Comparison of ENCODE assay signal across 8 cellular contexts in the genomic region with DNA sequence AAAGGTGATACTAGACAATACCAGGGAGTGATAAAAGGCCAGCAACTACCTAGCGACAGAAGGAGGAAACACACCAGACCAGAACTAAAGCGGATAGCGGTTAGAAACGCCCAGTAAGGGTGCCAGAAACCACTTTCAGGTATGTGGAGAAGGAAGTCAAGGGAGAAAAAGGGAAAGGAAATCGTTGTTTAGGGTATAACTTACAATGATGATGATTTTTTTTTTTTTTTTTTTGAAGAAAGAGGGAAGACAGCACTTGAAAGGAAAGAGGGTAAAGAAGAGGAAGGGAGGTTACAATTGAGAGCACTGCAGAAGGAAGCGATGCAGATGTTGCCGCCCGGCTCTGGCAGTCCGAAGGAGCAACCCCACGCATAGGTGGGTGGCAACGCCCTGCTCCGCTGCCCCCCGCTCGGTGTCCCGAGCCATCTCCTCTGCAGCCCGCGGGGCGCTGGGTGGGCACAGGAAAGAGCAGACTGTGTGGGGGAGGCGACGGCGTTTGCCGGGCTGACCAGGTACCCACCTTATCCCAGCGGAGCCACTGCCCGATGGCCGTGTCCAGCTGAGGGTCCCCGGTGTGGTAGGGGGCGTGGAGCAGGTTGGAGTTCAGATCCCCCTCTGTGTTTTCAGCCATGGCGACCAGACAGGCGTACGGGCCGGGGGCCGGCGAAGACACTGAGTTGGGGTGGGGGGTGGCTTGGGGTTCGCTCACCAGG. TPM values are rescaled to one million over a fixed set of nuclear protein-coding genes. Genes with fewer than 3 reads are reported as not detected.
A peak's percentile ranks its signal among the peaks of the same experiment; 100 is the strongest.
DNase-seq lines count a peak whose midpoint lies in the region; ATAC-seq and TF ChIP-seq lines count a peak whose summit lies in the region.

No MANE protein-coding gene starts in this region.

- peak overlapping the region; percentile 97 for H3K4me3 Mint-ChIP-seq in activated naive CD4-positive, alpha-beta T cell treated with anti-CD3 and anti-CD28 coated beads, Interleukin-2, amount 50 U/mL, for 24 hours

- no peak for TF ChIP-seq CTCF in GM13976 (IDR thresholded peaks at IDR 0.05; ENCODE audit: borderline replicate concordance, control extremely low read depth, extremely low read depth, insufficient read depth, missing control alignments)
- no peak for TF ChIP-seq CTCF in Panc1 (IDR thresholded peaks at IDR 0.05)
- peak in 1 of 4 experiments; percentile 19 for TF ChIP-seq CTCF in prostate gland (IDR thresholded peaks at IDR 0.05)

- intact Hi-C loops in Panc1 (cut with micrococcal nuclease; ENCODE audit: unreplicated experiment): no loop called here
- intact Hi-C loops in left cardiac atrium (cut with DNase I): no loop called here
- intact Hi-C loops in prostate gland (cut with DNase I): loop anchor here (5.0 kb wide), 1 partner anchor 140 kb away; no protein-coding TSS in a partner anchor

- POLR2A ChIA-PET in Panc1 (lab: Charles Lee): interaction anchor here (1.2 kb wide), 1 partner anchor 25 kb away, joined by 4 read pairs; no protein-coding TSS in a partner anchor

- H3K4me1 Mint-ChIP-seq in activated naive CD4-positive, alpha-beta T cell treated with anti-CD3 and anti-CD28 coated beads, Interleukin-2, amount 50 U/mL, for 24 hours: peaks cover 51% of the 10 kb centered on the region

- H3K4me3 ChIP-seq in Panc1 (ENCODE audit: low read depth in 2 of 2, low read length in 2 of 2) (peak overlapping the region; percentile 54 to 65), prostate gland (peak overlapping the region; percentile 75 to 90)

- H3K27ac ChIP-seq in Panc1 (ENCODE audit: low read length) (peak overlapping the region; percentile 71), prostate gland (peak overlapping the region; percentile 88 to 91)

- H3K9me3 ChIP-seq in Panc1 (ENCODE audit: control insufficient read depth, insufficient read depth, low read depth, low read length): no peaks in the 10 kb centered on the region
- no peaks in the 10 kb centered on the region for H3K9me3 ChIP-seq in prostate gland

- peaks cover 13% of the 10 kb centered on the region for H3K4me1 ChIP-seq in Panc1 (ENCODE audit: control insufficient read depth, insufficient read depth, low read length)
- H3K4me1 ChIP-seq in prostate gland (replicated peaks): no peaks in the 10 kb centered on the region

- peak; percentile 48 for ATAC-seq in Panc1
- ATAC-seq in left cardiac atrium: peak; percentile 31 to 53

- DNase-seq in A172 (ENCODE audit: low spot score) (peak; percentile 57), GM13976 (ENCODE audit: low spot score) (peak; percentile 49), HuH-7.5 (ENCODE audit: low spot score) (peak; percentile 58), Panc1 (ENCODE audit: low read depth, low spot score) (no peak), left cardiac atrium (no peak), prostate gland (ENCODE audit: low spot score) (peak; percentile 22), GDM1 (lab: John Stamatoyannopoulos, UW) (no peak)

- H3K36me3 ChIP-seq in Panc1 (ENCODE audit: control insufficient read depth, insufficient read depth, low read length) (peaks cover 3% of the 10 kb centered on the region; the same call in 1 of the 2 replicates), prostate gland (no peaks in the 10 kb centered on the region)

- H3K36me3 Mint-ChIP-seq in activated naive CD4-positive, alpha-beta T cell treated with anti-CD3 and anti-CD28 coated beads, Interleukin-2, amount 50 U/mL, for 24 hours: peaks cover 2% of the 10 kb centered on the region

- CTCF ChIA-PET in Panc1 (lab: Charles Lee): interaction anchor here (0.7 to 1.2 kb wide), 2 partner anchors 9 to 52 kb away, joined by 4 read pairs; no protein-coding TSS in a partner anchor

- BruUV-seq in Panc1 (replicated peaks; lab: Mats Ljungman, UMichigan): no TSS peak

- TF ChIP-seq POLR2A in prostate gland (IDR thresholded peaks at IDR 0.05): no peak

- in situ Hi-C loops in GM13976 (cut with MboI; ENCODE audit: low sequenced_read_pairs, unreplicated experiment) (no loop called here), Panc1 (cut with HindIII; ENCODE audit: low pct_unique_long_range_greater_than_20kb, low sequenced_read_pairs) (no loop called here)

- H3K27me3 ChIP-seq in Panc1 (ENCODE audit: control insufficient read depth, insufficient read depth, low read length) (no peaks in the 10 kb centered on the region), prostate gland (replicated peaks; ENCODE audit: insufficient read depth) (no peaks in the 10 kb centered on the region)

- no peaks in the 10 kb centered on the region for H3K27me3 Mint-ChIP-seq in activated naive CD4-positive, alpha-beta T cell treated with anti-CD3 and anti-CD28 coated beads, Interleukin-2, amount 50 U/mL, for 24 hours

- peak overlapping the region; percentile 93 for H3K27ac Mint-ChIP-seq in activated naive CD4-positive, alpha-beta T cell treated with anti-CD3 and anti-CD28 coated beads, Interleukin-2, amount 50 U/mL, for 24 hours

- no peaks in the 10 kb centered on the region for H3K9me3 Mint-ChIP-seq in activated naive CD4-positive, alpha-beta T cell treated with anti-CD3 and anti-CD28 coated beads, Interleukin-2, amount 50 U/mL, for 24 hours

- under 1% methylated on average over 34 of the region's 34 CpGs for WGBS in prostate gland

RNA-seq across cellular contexts. Expression of gene PGM2L1, which starts 0.5 kb away (rescaled TPM):
- 10.4 and 13.7 TPM in 2 replicates for total RNA-seq in A172 (2014; rRNA removed; shearing (Covaris generic))
- total RNA-seq in Panc1 (2021; ENCODE audit: unreplicated experiment) (33.1 TPM), left cardiac atrium (1 to 10 TPM; 3.1 to 3.3 TPM), prostate gland (1 to 10 TPM; 3.6 to 4.3 TPM)
- polyA plus RNA-seq in Panc1 (2012; ENCODE audit: insufficient read length): 9.4 TPM

Comparison
In these comparisons a context has a peak if more than half of its experiments do, and no peak if none do; other contexts are left out.
1. DNase-seq: peak in A172 (single experiment), GM13976 (single experiment), HuH-7.5 (single experiment) and prostate gland (single experiment); none in Panc1 (single experiment), left cardiac atrium (single experiment) and GDM1 (single experiment).